2 cellular contexts compared by ENCODE assay signal in the genomic region with DNA sequence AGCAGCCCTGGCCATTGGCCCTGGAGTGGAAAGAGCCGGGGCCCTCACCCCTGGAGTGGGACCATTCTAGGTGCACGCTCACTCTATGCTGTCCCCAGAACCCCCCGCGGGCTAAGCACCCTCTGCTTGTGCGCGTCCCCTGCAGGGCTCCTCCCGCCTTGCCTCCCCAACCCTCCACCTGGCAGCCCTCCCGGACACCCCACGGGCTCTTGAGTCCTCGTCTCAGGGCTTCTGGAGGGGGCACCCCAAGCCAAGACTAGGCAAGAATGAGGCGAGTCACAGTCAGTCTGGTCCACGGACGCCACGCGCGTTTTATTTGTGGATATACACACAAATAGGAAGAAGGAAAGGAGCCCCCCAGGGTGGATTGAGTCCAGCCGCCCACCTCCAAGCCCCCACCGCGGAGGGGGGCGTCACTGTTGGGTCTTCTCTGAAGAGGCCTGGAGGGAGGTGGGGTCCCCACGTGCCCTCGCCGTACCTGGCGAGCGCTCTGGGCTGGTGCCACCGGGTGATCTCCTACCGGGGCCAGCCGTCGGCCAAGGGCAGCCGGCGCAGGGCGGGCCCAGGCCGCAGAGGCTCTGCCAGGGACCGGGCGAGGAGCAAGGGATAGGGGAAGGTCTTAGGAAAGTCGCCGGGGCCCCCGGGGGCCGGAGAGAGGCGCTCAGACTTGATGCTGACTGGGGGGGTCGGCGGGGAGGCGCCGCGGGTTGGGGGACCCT.
TF ChIP-seq lines count a peak whose summit lies in the region.

No MANE protein-coding gene starts in this region.

TF ChIP-seq in SK-N-SH, 30 proteins besides CTCF, POLR2A, EP300 and RAD21 (continued from another document):
- TF ChIP-seq, protein P1, sequence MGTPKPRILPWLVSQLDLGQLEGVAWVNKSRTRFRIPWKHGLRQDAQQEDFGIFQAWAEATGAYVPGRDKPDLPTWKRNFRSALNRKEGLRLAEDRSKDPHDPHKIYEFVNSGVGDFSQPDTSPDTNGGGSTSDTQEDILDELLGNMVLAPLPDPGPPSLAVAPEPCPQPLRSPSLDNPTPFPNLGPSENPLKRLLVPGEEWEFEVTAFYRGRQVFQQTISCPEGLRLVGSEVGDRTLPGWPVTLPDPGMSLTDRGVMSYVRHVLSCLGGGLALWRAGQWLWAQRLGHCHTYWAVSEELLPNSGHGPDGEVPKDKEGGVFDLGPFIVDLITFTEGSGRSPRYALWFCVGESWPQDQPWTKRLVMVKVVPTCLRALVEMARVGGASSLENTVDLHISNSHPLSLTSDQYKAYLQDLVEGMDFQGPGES (IDR thresholded peaks at IDR 0.05; ENCODE audit: low read depth, low read length), result no peak
- TF ChIP-seq SIN3A (IDR thresholded peaks at IDR 0.05; ENCODE audit: borderline replicate concordance, low read depth, low read length) (no peak), CHD2 (IDR thresholded peaks at IDR 0.05; ENCODE audit: low read length, partially characterized antibody) (no peak), RXRA (IDR thresholded peaks at IDR 0.05; ENCODE audit: borderline replicate concordance, low read depth) (no peak), RCOR1 (IDR thresholded peaks at IDR 0.05; ENCODE audit: low read length) (no peak), NRF1 (IDR thresholded peaks at IDR 0.05; ENCODE audit: low read depth, low read length) (no peak), REST (IDR thresholded peaks at IDR 0.05; ENCODE audit: low read depth, low read length) (no peak), ZBTB33 (IDR thresholded peaks at IDR 0.05; ENCODE audit: borderline replicate concordance, low read depth) (no peak), JUND (IDR thresholded peaks at IDR 0.05) (no peak), ELF1 (IDR thresholded peaks at IDR 0.05) (no peak), RFX5 (IDR thresholded peaks at IDR 0.05; ENCODE audit: low read length) (no peak), FOXM1 (IDR thresholded peaks at IDR 0.05; ENCODE audit: low read depth) (no peak), TCF12 (IDR thresholded peaks at IDR 0.05) (no peak)
- TF ChIP-seq, protein P2, sequence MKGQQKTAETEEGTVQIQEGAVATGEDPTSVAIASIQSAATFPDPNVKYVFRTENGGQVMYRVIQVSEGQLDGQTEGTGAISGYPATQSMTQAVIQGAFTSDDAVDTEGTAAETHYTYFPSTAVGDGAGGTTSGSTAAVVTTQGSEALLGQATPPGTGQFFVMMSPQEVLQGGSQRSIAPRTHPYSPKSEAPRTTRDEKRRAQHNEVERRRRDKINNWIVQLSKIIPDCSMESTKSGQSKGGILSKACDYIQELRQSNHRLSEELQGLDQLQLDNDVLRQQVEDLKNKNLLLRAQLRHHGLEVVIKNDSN (IDR thresholded peaks at IDR 0.05; ENCODE audit: borderline replicate concordance, low read depth), result no peak
- TF ChIP-seq, protein P3, sequence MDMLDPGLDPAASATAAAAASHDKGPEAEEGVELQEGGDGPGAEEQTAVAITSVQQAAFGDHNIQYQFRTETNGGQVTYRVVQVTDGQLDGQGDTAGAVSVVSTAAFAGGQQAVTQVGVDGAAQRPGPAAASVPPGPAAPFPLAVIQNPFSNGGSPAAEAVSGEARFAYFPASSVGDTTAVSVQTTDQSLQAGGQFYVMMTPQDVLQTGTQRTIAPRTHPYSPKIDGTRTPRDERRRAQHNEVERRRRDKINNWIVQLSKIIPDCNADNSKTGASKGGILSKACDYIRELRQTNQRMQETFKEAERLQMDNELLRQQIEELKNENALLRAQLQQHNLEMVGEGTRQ (IDR thresholded peaks at IDR 0.05; ENCODE audit: borderline replicate concordance, low read depth, low read length), result no peak

TF ChIP-seq in SK-N-SH treated with all-trans-retinoic acid at 6 μM for 48 hours, 23 proteins besides CTCF, POLR2A, EP300 and RAD21:
- TF ChIP-seq CSRNP3 (CRISPR knock-in tag; IDR thresholded peaks at IDR 0.05), result no peak
- TF ChIP-seq, protein P4, sequence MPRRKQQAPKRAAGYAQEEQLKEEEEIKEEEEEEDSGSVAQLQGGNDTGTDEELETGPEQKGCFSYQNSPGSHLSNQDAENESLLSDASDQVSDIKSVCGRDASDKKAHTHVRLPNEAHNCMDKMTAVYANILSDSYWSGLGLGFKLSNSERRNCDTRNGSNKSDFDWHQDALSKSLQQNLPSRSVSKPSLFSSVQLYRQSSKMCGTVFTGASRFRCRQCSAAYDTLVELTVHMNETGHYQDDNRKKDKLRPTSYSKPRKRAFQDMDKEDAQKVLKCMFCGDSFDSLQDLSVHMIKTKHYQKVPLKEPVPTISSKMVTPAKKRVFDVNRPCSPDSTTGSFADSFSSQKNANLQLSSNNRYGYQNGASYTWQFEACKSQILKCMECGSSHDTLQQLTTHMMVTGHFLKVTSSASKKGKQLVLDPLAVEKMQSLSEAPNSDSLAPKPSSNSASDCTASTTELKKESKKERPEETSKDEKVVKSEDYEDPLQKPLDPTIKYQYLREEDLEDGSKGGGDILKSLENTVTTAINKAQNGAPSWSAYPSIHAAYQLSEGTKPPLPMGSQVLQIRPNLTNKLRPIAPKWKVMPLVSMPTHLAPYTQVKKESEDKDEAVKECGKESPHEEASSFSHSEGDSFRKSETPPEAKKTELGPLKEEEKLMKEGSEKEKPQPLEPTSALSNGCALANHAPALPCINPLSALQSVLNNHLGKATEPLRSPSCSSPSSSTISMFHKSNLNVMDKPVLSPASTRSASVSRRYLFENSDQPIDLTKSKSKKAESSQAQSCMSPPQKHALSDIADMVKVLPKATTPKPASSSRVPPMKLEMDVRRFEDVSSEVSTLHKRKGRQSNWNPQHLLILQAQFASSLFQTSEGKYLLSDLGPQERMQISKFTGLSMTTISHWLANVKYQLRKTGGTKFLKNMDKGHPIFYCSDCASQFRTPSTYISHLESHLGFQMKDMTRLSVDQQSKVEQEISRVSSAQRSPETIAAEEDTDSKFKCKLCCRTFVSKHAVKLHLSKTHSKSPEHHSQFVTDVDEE (CRISPR knock-in tag; IDR thresholded peaks at IDR 0.05), result no peak
- no peak for TF ChIP-seq ZNF70 (CRISPR knock-in tag; IDR thresholded peaks at IDR 0.05)
- TF ChIP-seq BACH2 (CRISPR knock-in tag; IDR thresholded peaks at IDR 0.05; ENCODE audit: borderline replicate concordance), result no peak
- no peak for TF ChIP-seq CREB5 (CRISPR knock-in tag; IDR thresholded peaks at IDR 0.05; ENCODE audit: low read depth)
- no peak for TF ChIP-seq ZC3H10 (CRISPR knock-in tag; IDR thresholded peaks at IDR 0.05)
- TF ChIP-seq TCF4 (CRISPR knock-in tag; IDR thresholded peaks at IDR 0.05; ENCODE audit: borderline replicate concordance), result no peak
- TF ChIP-seq ISL1 (CRISPR knock-in tag; IDR thresholded peaks at IDR 0.05), result no peak
